Comparison of ENCODE assay signal across 16 cellular contexts in genomic region chr1:20470174-20470573, GRCh38.
DNase-seq lines count a peak whose midpoint lies in the region; ATAC-seq, FAIRE-seq and TF ChIP-seq lines count a peak whose summit lies in the region.
"Had no signal": no experiment of that assay in that cellular context is flagged by ENCODE, and none has a peak within 500 bp of the region (broad histone marks: within the 10 kb centered on the region; RNA-seq: fewer than 3 reads in every experiment).

No MANE protein-coding gene starts in this region.

- H2AFZ ChIP-seq in Loucy (ENCODE audit: low read length): no peak overlapping the region

- H3K27me3 Mint-ChIP-seq in memory B cell: peaks cover 37% of the 10 kb centered on the region

- H3K27me3 ChIP-seq in Loucy (ENCODE audit: insufficient read depth, low read length, poor library complexity, severe bottlenecking): no peaks in the 10 kb centered on the region
- H3K27me3 ChIP-seq: body of pancreas, vagina had no signal

- no peaks in the 10 kb centered on the region for H4K20me1 ChIP-seq in Loucy (ENCODE audit: insufficient read depth, low read length, poor library complexity, severe bottlenecking)

- DNase-seq in COLO668 (lab: John Stamatoyannopoulos, UW; ENCODE audit: unreplicated experiment): peak; percentile 92
- peak; percentile 14 to 64 for DNase-seq in SHP77 (lab: John Stamatoyannopoulos, UW)
- DNase-seq in memory B cell (ENCODE audit: low spot score in 2 of 2): no peak
- DNase-seq in D721Med (ENCODE audit: insufficient read length, low spot score): no peak
- no peak for DNase-seq in SW 1271 (lab: John Stamatoyannopoulos, UW)
- DNase-seq: activated gamma-delta T cell treated with Interleukin-2 at 50 U/mL for 16 hours; body of pancreas; effector memory CD8-positive, alpha-beta T cell; IMR-90; stimulated activated CD4-positive, alpha-beta T cell treated with anti-CD3 and anti-CD28 coated beads, Interleukin-4, amount 100 ng/mL, for 24 hours had no signal

- no peak overlapping the region for H3K9ac ChIP-seq in Loucy (ENCODE audit: low read depth, low read length, poor library complexity, severe bottlenecking)

- no peaks in the 10 kb centered on the region for H3K9me3 Mint-ChIP-seq in memory B cell
- H3K9me3 Mint-ChIP-seq: effector memory CD8-positive, alpha-beta T cell; stimulated activated effector memory CD8-positive, alpha-beta T cell treated with anti-CD3 and anti-CD28 coated beads, Interleukin-12 subunit alpha, Interleukin-12 subunit beta, amount 100 ng/mL, for 72 hours had no signal

- H3K36me3 Mint-ChIP-seq in memory B cell: no peaks in the 10 kb centered on the region
- H3K36me3 Mint-ChIP-seq: stimulated activated effector memory CD8-positive, alpha-beta T cell treated with anti-CD3 and anti-CD28 coated beads, Interleukin-12 subunit alpha, Interleukin-12 subunit beta, amount 100 ng/mL, for 72 hours had no signal

- peak overlapping the region; percentile 37 for H3K4me3 ChIP-seq in Loucy (ENCODE audit: low read length, poor library complexity, severe bottlenecking)
- H3K4me3 ChIP-seq: body of pancreas, GM12878, vagina had no signal

- no peak overlapping the region for H3K27ac Mint-ChIP-seq in memory B cell
- H3K27ac Mint-ChIP-seq: effector memory CD8-positive, alpha-beta T cell; stimulated activated effector memory CD8-positive, alpha-beta T cell treated with anti-CD3 and anti-CD28 coated beads, Interleukin-12 subunit alpha, Interleukin-12 subunit beta, amount 100 ng/mL, for 72 hours had no signal

- no peak overlapping the region for H3K4me3 Mint-ChIP-seq in memory B cell
- H3K4me3 Mint-ChIP-seq: effector memory CD8-positive, alpha-beta T cell; stimulated activated effector memory CD8-positive, alpha-beta T cell treated with anti-CD3 and anti-CD28 coated beads, Interleukin-12 subunit alpha, Interleukin-12 subunit beta, amount 100 ng/mL, for 72 hours had no signal

- H3K4me2 ChIP-seq in Loucy (ENCODE audit: low read depth, low read length, poor library complexity, severe bottlenecking): peak overlapping the region; percentile 45

- no peaks in the 10 kb centered on the region for H3K9me3 ChIP-seq in Loucy (ENCODE audit: insufficient read depth, low read depth, low read length)
- H3K9me3 ChIP-seq: body of pancreas, vagina had no signal

- no peak for FAIRE-seq in D721Med (lab: Jason Lieb, UNC)
- FAIRE-seq: GM12878 had no signal

- no peaks in the 10 kb centered on the region for H3F3A ChIP-seq in Loucy (ENCODE audit: low read depth)

- H3K9me2 ChIP-seq in Loucy (replicated peaks; ENCODE audit: low read depth, low read length): no peaks in the 10 kb centered on the region

- H3K36me3 ChIP-seq in Loucy (ENCODE audit: insufficient read depth, low read length): no peaks in the 10 kb centered on the region
- H3K36me3 ChIP-seq: vagina had no signal

- TF ChIP-seq CTCF in Loucy (conservative IDR thresholded peaks at IDR 0.05; ENCODE audit: low read length) (no peak), D721Med (IDR thresholded peaks at IDR 0.05; ENCODE audit: insufficient read depth, missing control alignments) (no peak)

- H3K4me1 Mint-ChIP-seq in memory B cell: peaks cover 8% of the 10 kb centered on the region

- no peaks in the 10 kb centered on the region for H3K4me1 ChIP-seq in Loucy (ENCODE audit: insufficient read depth, low read length, poor library complexity, severe bottlenecking)
- H3K4me1 ChIP-seq: body of pancreas, vagina had no signal

- H3K79me2 ChIP-seq in Loucy (ENCODE audit: insufficient read depth, low read length): no peaks in the 10 kb centered on the region

- ATAC-seq in memory B cell (ENCODE audit: low read depth) (peak; percentile 24), HG03095 (IDR thresholded peaks at IDR 0.05; ENCODE audit: unreplicated experiment) (no peak)
- no peak for ATAC-seq in activated CD4-positive, CD25-positive, alpha-beta regulatory T cell treated with anti-CD3 and anti-CD28 coated beads, Interleukin-2, amount 50 U/mL, for 24 hours
- ATAC-seq: body of pancreas; effector memory CD8-positive, alpha-beta T cell; GM12878; stimulated activated effector memory CD8-positive, alpha-beta T cell treated with anti-CD3 and anti-CD28 coated beads, Interleukin-12 subunit alpha, Interleukin-12 subunit beta, amount 100 ng/mL, for 72 hours had no signal

Comparison
In these comparisons a context has a peak if more than half of its experiments do, and no peak if none do; other contexts are left out.
1. DNase-seq: peak in COLO668 (single experiment) and SHP77 (2 of 2); none in memory B cell (0 of 2), D721Med (single experiment) and SW 1271 (0 of 2).